In genomic region chr1:180743868-180744267, GRCh38 we compare ENCODE assay signal across 22 cellular contexts.
DNase-seq lines count a peak whose midpoint lies in the region; ATAC-seq and FAIRE-seq lines count a peak whose summit lies in the region.
"Had no signal": no experiment of that assay in that cellular context is flagged by ENCODE, and none has a peak within 500 bp of the region (broad histone marks: within the 10 kb centered on the region; RNA-seq: fewer than 3 reads in every experiment).

No MANE protein-coding gene starts in this region.

- no peak for DNase-seq in activated naive CD4-positive, alpha-beta T cell treated with anti-CD3 and anti-CD28 coated beads for 36 hours
- DNase-seq in naive thymus-derived CD8-positive, alpha-beta T cell = no peak
- no peak for DNase-seq in NCI-H2171 treated with DMSO at 0.1 percent for 48 hours (lab: John Stamatoyannopoulos, UW)
- DNase-seq: AML-193; Caco-2; Calu3; CD4-positive, alpha-beta T cell; CD8-positive, alpha-beta T cell; DMS 273 treated with DMSO at 0.1 percent for 48 hours; DMS153; DMS53; DMS79; DND-41; EL; GDM1 had no signal

- H3K27ac Mint-ChIP-seq in activated naive CD4-positive, alpha-beta T cell treated with anti-CD3 and anti-CD28 coated beads, Interleukin-2, amount 50 U/mL, for 24 hours = no peak overlapping the region
- H3K27ac Mint-ChIP-seq in activated naive CD4-positive, alpha-beta T cell treated with anti-CD3 and anti-CD28 coated beads for 36 hours = no peak overlapping the region
- H3K27ac Mint-ChIP-seq in naive thymus-derived CD8-positive, alpha-beta T cell = no peak overlapping the region
- H3K27ac Mint-ChIP-seq: B cell; CD4-positive, alpha-beta T cell; CD8-positive, alpha-beta T cell had no signal

- intact Hi-C loops in activated naive CD4-positive, alpha-beta T cell treated with anti-CD3 and anti-CD28 coated beads for 36 hours (cut with micrococcal nuclease) = no loop called here

- CTCF ChIA-PET in activated naive CD4-positive, alpha-beta T cell treated with anti-CD3 and anti-CD28 coated beads for 36 hours (lab: Charles Lee) = no interaction called here

- H3K9me3 Mint-ChIP-seq in activated naive CD4-positive, alpha-beta T cell treated with anti-CD3 and anti-CD28 coated beads, Interleukin-2, amount 50 U/mL, for 24 hours = peaks cover 34% of the 10 kb centered on the region
- H3K9me3 Mint-ChIP-seq in activated naive CD4-positive, alpha-beta T cell treated with anti-CD3 and anti-CD28 coated beads for 36 hours = peaks cover 30% of the 10 kb centered on the region
- peaks cover 16 to 72% (median 46%) of the 10 kb centered on the region in 9 donors for H3K9me3 Mint-ChIP-seq in naive thymus-derived CD8-positive, alpha-beta T cell

- peak; percentile 47 for FAIRE-seq in TTC549 (lab: Jason Lieb, UNC)
- FAIRE-seq: A549, GM12878, GM12892, GM18507 had no signal

- POLR2A ChIA-PET in naive thymus-derived CD8-positive, alpha-beta T cell (lab: Charles Lee) = no interaction called here

- no peaks in the 10 kb centered on the region for H3K27me3 Mint-ChIP-seq in activated naive CD4-positive, alpha-beta T cell treated with anti-CD3 and anti-CD28 coated beads, Interleukin-2, amount 50 U/mL, for 24 hours
- H3K27me3 Mint-ChIP-seq in activated naive CD4-positive, alpha-beta T cell treated with anti-CD3 and anti-CD28 coated beads for 36 hours (ENCODE audit: low read depth) = no peaks in the 10 kb centered on the region
- no peaks in the 10 kb centered on the region for H3K27me3 Mint-ChIP-seq in naive thymus-derived CD8-positive, alpha-beta T cell
- H3K27me3 Mint-ChIP-seq: B cell; CD4-positive, alpha-beta T cell had no signal

- peak overlapping the region; percentile 30 for H3K4me3 Mint-ChIP-seq in activated naive CD4-positive, alpha-beta T cell treated with anti-CD3 and anti-CD28 coated beads, Interleukin-2, amount 50 U/mL, for 24 hours
- no peak overlapping the region for H3K4me3 Mint-ChIP-seq in activated naive CD4-positive, alpha-beta T cell treated with anti-CD3 and anti-CD28 coated beads for 36 hours
- no peak overlapping the region for H3K4me3 Mint-ChIP-seq in naive thymus-derived CD8-positive, alpha-beta T cell
- H3K4me3 Mint-ChIP-seq: B cell; CD4-positive, alpha-beta T cell; CD8-positive, alpha-beta T cell had no signal

- H3K4me1 Mint-ChIP-seq in activated naive CD4-positive, alpha-beta T cell treated with anti-CD3 and anti-CD28 coated beads, Interleukin-2, amount 50 U/mL, for 24 hours = no peaks in the 10 kb centered on the region
- no peaks in the 10 kb centered on the region for H3K4me1 Mint-ChIP-seq in activated naive CD4-positive, alpha-beta T cell treated with anti-CD3 and anti-CD28 coated beads for 36 hours (ENCODE audit: low read depth)
- H3K4me1 Mint-ChIP-seq in naive thymus-derived CD8-positive, alpha-beta T cell = peaks cover 0 to 6% (median 3%) of the 10 kb centered on the region in 4 donors
- H3K4me1 Mint-ChIP-seq: B cell had no signal

- peaks cover 65% of the 10 kb centered on the region for H3K36me3 Mint-ChIP-seq in activated naive CD4-positive, alpha-beta T cell treated with anti-CD3 and anti-CD28 coated beads, Interleukin-2, amount 50 U/mL, for 24 hours
- H3K36me3 Mint-ChIP-seq in activated naive CD4-positive, alpha-beta T cell treated with anti-CD3 and anti-CD28 coated beads for 36 hours (ENCODE audit: low read depth) = peaks cover 55% of the 10 kb centered on the region
- peaks cover 62 to 76% (median 62%) of the 10 kb centered on the region in 3 donors for H3K36me3 Mint-ChIP-seq in naive thymus-derived CD8-positive, alpha-beta T cell

- ATAC-seq in naive thymus-derived CD8-positive, alpha-beta T cell = no peak
- ATAC-seq: A549; CD8-positive, alpha-beta T cell; GM12878 had no signal
